Comparison of ENCODE assay signal across 17 cellular contexts in the genomic region with DNA sequence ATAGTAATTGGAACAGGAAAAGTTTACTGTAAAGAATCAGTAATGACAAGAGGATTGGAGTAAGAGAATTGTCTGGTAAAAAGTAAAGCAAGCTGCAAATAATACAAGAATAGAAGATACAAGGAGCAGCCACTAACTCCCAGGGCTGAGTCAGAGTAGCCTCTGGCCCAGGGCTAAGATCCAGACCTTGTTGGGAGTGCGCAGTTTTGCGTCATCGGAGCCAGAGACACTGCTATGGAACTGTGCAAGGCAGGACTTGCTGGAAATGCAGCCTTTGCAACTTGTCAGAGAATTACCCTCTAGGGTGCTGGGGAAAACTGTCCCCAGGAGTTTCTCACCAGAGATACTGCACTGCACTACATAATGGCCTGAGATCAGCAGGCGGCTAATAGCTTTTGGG.
"Had no signal": no experiment of that assay in that cellular context is flagged by ENCODE, and none has a peak within 500 bp of the region (broad histone marks: within the 10 kb centered on the region; RNA-seq: fewer than 3 reads in every experiment).

No MANE protein-coding gene starts in this region.

- H3K27me3 Mint-ChIP-seq: stimulated activated naive CD8-positive, alpha-beta T cell treated with anti-CD3 and anti-CD28 coated beads, Interleukin-15, Interleukin-2, amounts not matched to agents 100 ng/mL and 50 ng/mL, for 24 hours had no signal

- H3K4me3 Mint-ChIP-seq: activated naive CD4-positive, alpha-beta T cell treated with anti-CD3 and anti-CD28 coated beads for 36 hours; activated naive CD8-positive, alpha-beta T cell treated with anti-CD3 and anti-CD28 coated beads, Interleukin-2, amount 50 U/mL, for 24 hours; mesothelial cell of epicardium; stimulated activated naive CD8-positive, alpha-beta T cell treated with anti-CD3 and anti-CD28 coated beads, Interleukin-15, Interleukin-2, amounts not matched to agents 100 ng/mL and 50 ng/mL, for 24 hours had no signal

- H3K36me3 Mint-ChIP-seq: mesothelial cell of epicardium had no signal

- H3K4me3 ChIP-seq: ascending aorta, esophagus muscularis mucosa, heart left ventricle, lower lobe of right lung, prostate gland, upper lobe of left lung had no signal

- H3K9me3 Mint-ChIP-seq: activated naive CD8-positive, alpha-beta T cell treated with anti-CD3 and anti-CD28 coated beads, Interleukin-2, amount 50 U/mL, for 24 hours had no signal

- H3K36me3 ChIP-seq: ascending aorta, esophagus muscularis mucosa, heart left ventricle, lower lobe of right lung, prostate gland, upper lobe of left lung had no signal

- DNase-seq: activated CD4-positive, alpha-beta T cell treated with anti-CD3 and anti-CD28 coated beads, Interleukin-2, amount 50 U/mL, for 4 hours; activated CD4-positive, CD25-positive, alpha-beta regulatory T cell; activated naive CD4-positive, alpha-beta T cell treated with anti-CD3 and anti-CD28 coated beads for 36 hours; activated naive CD8-positive, alpha-beta T cell treated with anti-CD3 and anti-CD28 coated beads, Interleukin-2, amount 50 U/mL, for 24 hours; activated T-cell treated with anti-CD3 and anti-CD28 coated beads for 4 hours; dermis blood vessel endothelial cell; heart left ventricle; left colon; lower lobe of right lung; right cardiac atrium; small intestine; upper lobe of left lung had no signal

- H3K27ac Mint-ChIP-seq: activated naive CD4-positive, alpha-beta T cell treated with anti-CD3 and anti-CD28 coated beads for 36 hours; activated naive CD8-positive, alpha-beta T cell treated with anti-CD3 and anti-CD28 coated beads, Interleukin-2, amount 50 U/mL, for 24 hours; mesothelial cell of epicardium; stimulated activated naive CD8-positive, alpha-beta T cell treated with anti-CD3 and anti-CD28 coated beads, Interleukin-15, Interleukin-2, amounts not matched to agents 100 ng/mL and 50 ng/mL, for 24 hours had no signal

- H3K4me1 ChIP-seq: ascending aorta, esophagus muscularis mucosa, heart left ventricle, lower lobe of right lung, prostate gland, upper lobe of left lung had no signal

- H3K4me1 Mint-ChIP-seq: activated naive CD8-positive, alpha-beta T cell treated with anti-CD3 and anti-CD28 coated beads, Interleukin-2, amount 50 U/mL, for 24 hours had no signal

- ATAC-seq: activated naive CD8-positive, alpha-beta T cell treated with anti-CD3 and anti-CD28 coated beads, Interleukin-2, amount 50 U/mL, for 24 hours; heart left ventricle; left colon; lower lobe of right lung; right cardiac atrium had no signal

- H3K27me3 ChIP-seq: ascending aorta, esophagus muscularis mucosa, upper lobe of left lung had no signal

- H3K9me3 ChIP-seq: ascending aorta, esophagus muscularis mucosa, lower lobe of right lung, prostate gland, upper lobe of left lung had no signal

- H3K27ac ChIP-seq: ascending aorta, esophagus muscularis mucosa, heart left ventricle, lower lobe of right lung, prostate gland, upper lobe of left lung had no signal
